ENCODE assay signal across 1 cellular context in the genomic region with DNA sequence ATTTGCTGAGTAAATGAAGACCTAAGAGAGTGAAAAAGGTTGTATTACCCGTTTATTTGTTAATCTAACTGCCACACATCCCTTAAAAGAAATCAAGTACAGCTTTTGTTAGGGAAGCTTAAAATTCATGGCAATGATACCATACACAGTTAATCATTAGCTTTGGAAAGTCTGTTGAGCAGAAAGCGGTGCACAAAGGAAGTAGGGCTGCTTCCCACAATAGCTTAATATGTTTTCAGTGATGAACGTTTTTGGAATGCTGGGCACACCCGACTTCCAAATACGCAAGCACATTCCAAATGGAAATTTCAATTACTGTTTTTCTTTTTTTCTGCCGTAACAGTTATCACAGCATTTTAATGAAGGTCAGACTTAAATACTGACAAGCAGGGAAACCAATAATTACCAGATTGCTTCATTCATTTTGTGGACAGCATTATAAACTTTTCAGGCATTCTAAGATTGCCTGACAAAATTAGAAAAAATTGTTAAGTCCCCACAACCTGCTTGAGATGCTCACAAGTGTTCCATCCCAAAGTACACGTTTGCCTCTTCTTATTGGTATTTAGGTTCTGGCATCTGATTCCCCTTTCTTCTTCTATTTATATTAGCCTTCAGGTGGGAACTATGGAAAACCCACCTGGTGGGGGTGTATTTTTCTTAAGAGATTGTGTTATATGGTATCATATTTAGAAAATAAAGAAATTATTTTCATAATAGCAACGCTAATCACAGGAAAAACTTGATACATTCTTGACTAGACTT.
TF ChIP-seq lines count a peak whose summit lies in the region.

No MANE protein-coding gene starts in this region.

TF ChIP-seq in HepG2, 621 proteins besides CTCF, POLR2A, EP300 and RAD21 (continued from another document):
- peak; percentile 49; the same call in 1 of the 2 replicates for TF ChIP-seq NCOA2 (CRISPR knock-in tag; IDR thresholded peaks at IDR 0.05)
- TF ChIP-seq ARID5B (CRISPR knock-in tag; IDR thresholded peaks at IDR 0.05), result peak; percentile 56
- 0 out of 2 replicates have a peak, but pooled peaks have one; percentile 31 for TF ChIP-seq KAT8 (CRISPR knock-in tag; IDR thresholded peaks at IDR 0.05)
- TF ChIP-seq, protein P1, sequence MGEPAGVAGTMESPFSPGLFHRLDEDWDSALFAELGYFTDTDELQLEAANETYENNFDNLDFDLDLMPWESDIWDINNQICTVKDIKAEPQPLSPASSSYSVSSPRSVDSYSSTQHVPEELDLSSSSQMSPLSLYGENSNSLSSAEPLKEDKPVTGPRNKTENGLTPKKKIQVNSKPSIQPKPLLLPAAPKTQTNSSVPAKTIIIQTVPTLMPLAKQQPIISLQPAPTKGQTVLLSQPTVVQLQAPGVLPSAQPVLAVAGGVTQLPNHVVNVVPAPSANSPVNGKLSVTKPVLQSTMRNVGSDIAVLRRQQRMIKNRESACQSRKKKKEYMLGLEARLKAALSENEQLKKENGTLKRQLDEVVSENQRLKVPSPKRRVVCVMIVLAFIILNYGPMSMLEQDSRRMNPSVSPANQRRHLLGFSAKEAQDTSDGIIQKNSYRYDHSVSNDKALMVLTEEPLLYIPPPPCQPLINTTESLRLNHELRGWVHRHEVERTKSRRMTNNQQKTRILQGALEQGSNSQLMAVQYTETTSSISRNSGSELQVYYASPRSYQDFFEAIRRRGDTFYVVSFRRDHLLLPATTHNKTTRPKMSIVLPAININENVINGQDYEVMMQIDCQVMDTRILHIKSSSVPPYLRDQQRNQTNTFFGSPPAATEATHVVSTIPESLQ (CRISPR knock-in tag; conservative IDR thresholded peaks at IDR 0.05), result no peak
- TF ChIP-seq SRSF4 (IDR thresholded peaks at IDR 0.05; ENCODE audit: low read depth, low read length, poor library complexity, severe bottlenecking), result no peak
- 0 out of 2 replicates have a peak, but pooled peaks have one; percentile 26 for TF ChIP-seq KLF11 (CRISPR knock-in tag; IDR thresholded peaks at IDR 0.05)
- TF ChIP-seq, protein P2, sequence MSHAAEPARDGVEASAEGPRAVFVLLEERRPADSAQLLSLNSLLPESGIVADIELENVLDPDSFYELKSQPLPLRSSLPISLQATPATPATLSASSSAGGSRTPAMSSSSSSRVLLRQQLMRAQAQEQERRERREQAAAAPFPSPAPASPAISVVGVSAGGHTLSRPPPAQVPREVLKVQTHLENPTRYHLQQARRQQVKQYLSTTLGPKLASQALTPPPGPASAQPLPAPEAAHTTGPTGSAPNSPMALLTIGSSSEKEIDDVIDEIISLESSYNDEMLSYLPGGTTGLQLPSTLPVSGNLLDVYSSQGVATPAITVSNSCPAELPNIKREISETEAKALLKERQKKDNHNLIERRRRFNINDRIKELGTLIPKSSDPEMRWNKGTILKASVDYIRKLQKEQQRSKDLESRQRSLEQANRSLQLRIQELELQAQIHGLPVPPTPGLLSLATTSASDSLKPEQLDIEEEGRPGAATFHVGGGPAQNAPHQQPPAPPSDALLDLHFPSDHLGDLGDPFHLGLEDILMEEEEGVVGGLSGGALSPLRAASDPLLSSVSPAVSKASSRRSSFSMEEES (CRISPR knock-in tag; IDR thresholded peaks at IDR 0.05), result no peak
- no peak for TF ChIP-seq MIER2 (CRISPR knock-in tag; IDR thresholded peaks at IDR 0.05)
- TF ChIP-seq ETV5 (CRISPR knock-in tag; IDR thresholded peaks at IDR 0.05; ENCODE audit: borderline replicate concordance), result peak; percentile 60; the same call in 1 of the 2 replicates
- TF ChIP-seq, protein P3, sequence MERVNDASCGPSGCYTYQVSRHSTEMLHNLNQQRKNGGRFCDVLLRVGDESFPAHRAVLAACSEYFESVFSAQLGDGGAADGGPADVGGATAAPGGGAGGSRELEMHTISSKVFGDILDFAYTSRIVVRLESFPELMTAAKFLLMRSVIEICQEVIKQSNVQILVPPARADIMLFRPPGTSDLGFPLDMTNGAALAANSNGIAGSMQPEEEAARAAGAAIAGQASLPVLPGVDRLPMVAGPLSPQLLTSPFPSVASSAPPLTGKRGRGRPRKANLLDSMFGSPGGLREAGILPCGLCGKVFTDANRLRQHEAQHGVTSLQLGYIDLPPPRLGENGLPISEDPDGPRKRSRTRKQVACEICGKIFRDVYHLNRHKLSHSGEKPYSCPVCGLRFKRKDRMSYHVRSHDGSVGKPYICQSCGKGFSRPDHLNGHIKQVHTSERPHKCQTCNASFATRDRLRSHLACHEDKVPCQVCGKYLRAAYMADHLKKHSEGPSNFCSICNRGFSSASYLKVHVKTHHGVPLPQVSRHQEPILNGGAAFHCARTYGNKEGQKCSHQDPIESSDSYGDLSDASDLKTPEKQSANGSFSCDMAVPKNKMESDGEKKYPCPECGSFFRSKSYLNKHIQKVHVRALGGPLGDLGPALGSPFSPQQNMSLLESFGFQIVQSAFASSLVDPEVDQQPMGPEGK (CRISPR knock-in tag; IDR thresholded peaks at IDR 0.05), result 0 out of 2 replicates have a peak, but pooled peaks have one; percentile 14
